ENCODE assay signal across 10 cellular contexts in the genomic region with DNA sequence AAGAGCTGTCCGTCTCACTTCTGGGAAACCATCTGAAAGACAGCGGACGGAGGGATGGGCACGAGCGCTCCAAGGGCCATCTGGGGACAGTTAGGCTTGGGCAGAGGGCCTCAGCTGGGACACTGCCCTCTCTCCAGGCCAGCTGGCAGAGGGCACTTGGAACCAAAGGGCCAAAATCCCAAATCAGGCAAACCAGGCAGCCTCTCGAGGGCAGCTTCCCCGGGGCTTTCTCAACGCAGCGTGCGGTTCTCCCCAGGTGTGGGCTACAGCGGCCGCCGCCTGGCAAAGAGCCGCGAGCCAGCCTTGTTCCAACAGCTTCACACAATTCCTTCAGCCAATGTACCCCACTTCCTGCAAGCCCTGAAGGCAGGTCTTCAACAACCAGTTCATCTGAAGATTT. TPM values are rescaled to one million over a fixed set of nuclear protein-coding genes. Genes with fewer than 3 reads are reported as not detected.
A peak's percentile ranks its signal among the peaks of the same experiment; 100 is the strongest.
DNase-seq lines count a peak whose midpoint lies in the region; ATAC-seq and TF ChIP-seq lines count a peak whose summit lies in the region.
"Had no signal": no experiment of that assay in that cellular context is flagged by ENCODE, and none has a peak within 500 bp of the region (broad histone marks: within the 10 kb centered on the region; RNA-seq: fewer than 3 reads in every experiment).

No MANE protein-coding gene starts in this region.

- no peak overlapping the region for H3K4me3 ChIP-seq in SJSA1
- no peak overlapping the region for H3K4me3 ChIP-seq in muscle layer of colon (ENCODE audit: low read depth in 1 of 2, low read length in 2 of 2)
- no peak overlapping the region for H3K4me3 ChIP-seq in transverse colon

- no peaks in the 10 kb centered on the region for H3K27me3 Mint-ChIP-seq in activated CD4-positive, alpha-beta memory T cell treated with anti-CD3 and anti-CD28 coated beads for 36 hours

- no peak overlapping the region for H3K4me3 Mint-ChIP-seq in activated CD4-positive, alpha-beta memory T cell treated with anti-CD3 and anti-CD28 coated beads for 36 hours

- peaks cover 54% of the 10 kb centered on the region for H3K4me1 ChIP-seq in SJSA1 (replicated peaks)
- peaks cover 85% of the 10 kb centered on the region for H3K4me1 ChIP-seq in muscle layer of colon (ENCODE audit: insufficient read depth, low read length)
- H3K4me1 ChIP-seq in transverse colon: peaks cover 63 to 84% (median 76%) of the 10 kb centered on the region in 4 donors

- no peaks in the 10 kb centered on the region for H3K9me3 ChIP-seq in SJSA1 (replicated peaks)
- H3K9me3 ChIP-seq in muscle layer of colon (ENCODE audit: low read length): no peaks in the 10 kb centered on the region
- no peaks in the 10 kb centered on the region for H3K9me3 ChIP-seq in transverse colon

- peaks cover 14% of the 10 kb centered on the region for H3K36me3 Mint-ChIP-seq in activated CD4-positive, alpha-beta memory T cell treated with anti-CD3 and anti-CD28 coated beads for 36 hours

- TF ChIP-seq EP300 in transverse colon (IDR thresholded peaks at IDR 0.05; ENCODE audit: low read depth): no peak

- DNase-seq in SJSA1 (ENCODE audit: low read depth in 1 of 2, low spot score in 2 of 2) (no peak), epithelial cell of prostate (ENCODE audit: low read depth, low spot score) (no peak), transverse colon (no peak), DMS153 (lab: John Stamatoyannopoulos, UW) (no peak), GM13976 (ENCODE audit: low spot score) (no peak)
- DNase-seq in activated CD4-positive, alpha-beta memory T cell treated with anti-CD3 and anti-CD28 coated beads for 36 hours: no peak
- DNase-seq: GF-D8 had no signal

- WGBS in transverse colon (ENCODE audit: low coverage in 1 of 2), 2 donors: 86 to 100% methylated on average over 1 to 15 of the region's 15 CpGs

- H3K4me1 Mint-ChIP-seq in activated CD4-positive, alpha-beta memory T cell treated with anti-CD3 and anti-CD28 coated beads for 36 hours (ENCODE audit: low read depth): peaks cover 46% of the 10 kb centered on the region

- TF ChIP-seq CTCF in transverse colon (IDR thresholded peaks at IDR 0.05): no peak
- no peak for TF ChIP-seq CTCF in GM13976 (IDR thresholded peaks at IDR 0.05; ENCODE audit: borderline replicate concordance, control extremely low read depth, extremely low read depth, insufficient read depth, missing control alignments)

- CTCF ChIA-PET in activated CD4-positive, alpha-beta memory T cell treated with anti-CD3 and anti-CD28 coated beads for 36 hours (lab: Charles Lee): no interaction called here

- H3K9ac ChIP-seq in muscle layer of colon (ENCODE audit: low read length): no peak overlapping the region

- H3K27ac Mint-ChIP-seq in activated CD4-positive, alpha-beta memory T cell treated with anti-CD3 and anti-CD28 coated beads for 36 hours: no peak overlapping the region

- in situ Hi-C loops in transverse colon (cut with MboI; ENCODE audit: low pct_ligation_motif_present in 1 of 4, low pct_unique_long_range_greater_than_20kb in 1 of 4, low sequenced_read_pairs in 3 of 4): loop anchor here in 1 of 4 donors (25.0 kb wide), 1 partner anchor 87 kb away; no protein-coding TSS in a partner anchor
- in situ Hi-C loops in GM13976 (cut with MboI; ENCODE audit: low sequenced_read_pairs, unreplicated experiment): no loop called here

- no peak for ATAC-seq in HG02588 (IDR thresholded peaks at IDR 0.05; ENCODE audit: unreplicated experiment)

- H3K36me3 ChIP-seq in SJSA1 (peaks cover 34% of the 10 kb centered on the region), muscle layer of colon (ENCODE audit: insufficient read depth, low read length) (peaks cover 9% of the 10 kb centered on the region), transverse colon (peaks cover 0 to 2% (median 0%) of the 10 kb centered on the region in 4 donors)

- no peak for TF ChIP-seq POLR2A in transverse colon (IDR thresholded peaks at IDR 0.05)

- H3K27ac ChIP-seq in SJSA1 (peak overlapping the region; percentile 67; the same call in 1 of the 2 replicates), epithelial cell of prostate (peak overlapping the region; percentile 73), muscle layer of colon (ENCODE audit: low read depth, low read length) (peak overlapping the region; percentile 92), transverse colon (peak overlapping the region; percentile 80 to 88 (median 85))

- no peaks in the 10 kb centered on the region for H3K27me3 ChIP-seq in SJSA1 (replicated peaks)
- H3K27me3 ChIP-seq in muscle layer of colon (ENCODE audit: control insufficient read depth in 1 of 2, insufficient read depth in 2 of 2, low read length in 2 of 2): no peaks in the 10 kb centered on the region
- no peaks in the 10 kb centered on the region for H3K27me3 ChIP-seq in transverse colon

- H3K9me3 Mint-ChIP-seq in activated CD4-positive, alpha-beta memory T cell treated with anti-CD3 and anti-CD28 coated beads for 36 hours: no peaks in the 10 kb centered on the region

- intact Hi-C loops in transverse colon (cut with DNase I; ENCODE audit: low total_unique reads): no loop called here
- intact Hi-C loops in activated CD4-positive, alpha-beta memory T cell treated with anti-CD3 and anti-CD28 coated beads for 36 hours (cut with micrococcal nuclease): no loop called here

- POLR2A ChIA-PET in activated CD4-positive, alpha-beta memory T cell treated with anti-CD3 and anti-CD28 coated beads for 36 hours (lab: Charles Lee): no interaction called here

RNA-seq across cellular contexts. Expression of gene MLLT1, which starts 5.0 kb away (rescaled TPM):
- total RNA-seq in SJSA1 (2014; rRNA removed; shearing (Covaris generic)): 9.1 and 13.4 TPM in 2 replicates
- total RNA-seq in transverse colon: 10 to 100 TPM; 12.3 to 34.6 (median 19.7) TPM
- total RNA-seq in activated CD4-positive, alpha-beta memory T cell treated with anti-CD3 and anti-CD28 coated beads for 36 hours: 10 to 100 TPM; 35.7 to 37.9 TPM

RNA-seq across cellular contexts. Expression of gene ACER1, which starts 58.7 kb away (rescaled TPM):
- not detected in 2 replicates for total RNA-seq in SJSA1 (2014; rRNA removed; shearing (Covaris generic))
- 1 to 10 TPM in 1 of 4 donors, not detected in 3; 9.2 TPM for total RNA-seq in transverse colon
- under 1 TPM in 1 of 2 experiments, not detected in 1; 0.14 TPM for total RNA-seq in activated CD4-positive, alpha-beta memory T cell treated with anti-CD3 and anti-CD28 coated beads for 36 hours
- total RNA-seq: omental fat pad had no signal
